8 cellular contexts compared by ENCODE assay signal in the genomic region with DNA sequence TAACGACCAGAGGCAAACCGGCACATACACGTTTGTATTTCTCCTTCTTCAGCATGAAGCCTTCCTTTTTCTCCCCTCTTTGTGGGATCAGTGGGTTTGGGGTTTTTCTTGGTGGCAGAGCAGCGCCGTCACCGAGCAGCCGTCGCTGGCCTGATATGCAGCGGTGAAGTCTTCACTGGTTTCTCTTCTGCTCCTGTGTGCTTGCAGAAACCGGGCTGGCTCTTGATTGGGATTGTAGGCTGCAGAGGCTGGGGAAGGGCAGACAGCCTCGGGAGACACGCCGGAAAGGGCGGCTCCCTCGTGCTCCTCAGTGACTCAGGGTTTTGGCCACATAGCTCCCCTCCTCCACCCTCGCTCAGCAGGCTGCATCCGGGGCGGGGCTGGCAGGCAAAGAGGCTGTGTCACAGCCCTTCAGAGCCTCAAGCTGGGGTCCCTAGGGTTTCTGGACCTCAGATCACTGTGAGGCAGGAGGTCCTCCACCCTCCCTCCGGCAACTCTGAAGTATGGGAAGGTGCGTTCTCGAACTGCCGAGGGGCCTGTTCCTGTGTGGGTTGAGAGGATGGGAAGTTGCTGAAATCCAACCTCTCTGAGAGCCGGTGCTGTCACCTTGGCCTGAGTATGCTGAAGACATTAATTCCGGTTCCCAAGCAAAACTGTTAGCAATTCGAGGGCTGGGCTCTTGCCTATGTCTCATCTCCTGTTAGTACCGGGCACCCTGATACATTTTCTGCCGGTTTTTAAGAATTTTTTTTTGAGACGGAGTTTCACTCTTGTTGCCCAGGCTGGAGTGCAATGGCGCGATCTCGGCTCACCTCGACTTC. TPM values are rescaled to one million over a fixed set of nuclear protein-coding genes. Genes with fewer than 3 reads are reported as not detected.
A peak's percentile ranks its signal among the peaks of the same experiment; 100 is the strongest.
DNase-seq lines count a peak whose midpoint lies in the region; ATAC-seq lines count a peak whose summit lies in the region.

No MANE protein-coding gene starts in this region.

- H3K36me3 Mint-ChIP-seq in activated CD4-positive, alpha-beta memory T cell treated with anti-CD3 and anti-CD28 coated beads for 36 hours = peaks cover 27% of the 10 kb centered on the region

- H3K27ac ChIP-seq in effector memory CD4-positive, alpha-beta T cell (ENCODE audit: insufficient read depth, low read length, poor library complexity, severe bottlenecking) = peak overlapping the region; percentile 48

- POLR2A ChIA-PET in activated CD4-positive, alpha-beta memory T cell treated with anti-CD3 and anti-CD28 coated beads for 36 hours (lab: Charles Lee) = interaction anchor here (0.9 to 1.9 kb wide), 6 partner anchors 25 to 259 kb away, joined by 3 to 9 read pairs (median 4); a partner anchor contains a TSS

- peak overlapping the region; percentile 98 for H3K27ac Mint-ChIP-seq in activated CD4-positive, alpha-beta memory T cell treated with anti-CD3 and anti-CD28 coated beads for 36 hours

- H3K27me3 ChIP-seq in effector memory CD4-positive, alpha-beta T cell (replicated peaks; ENCODE audit: control insufficient read depth, insufficient read depth, low read length, poor library complexity, severe bottlenecking) = no peaks in the 10 kb centered on the region

- H3K4me3 Mint-ChIP-seq in activated CD4-positive, alpha-beta memory T cell treated with anti-CD3 and anti-CD28 coated beads for 36 hours = peak overlapping the region; percentile 96

- H3K9me3 Mint-ChIP-seq in activated CD4-positive, alpha-beta memory T cell treated with anti-CD3 and anti-CD28 coated beads for 36 hours = peaks cover 3% of the 10 kb centered on the region

- DNase-seq in AG08396 (ENCODE audit: low spot score) = peak; percentile 92
- peak; percentile 89 for DNase-seq in NCI-H526 treated with DMSO at 0.1 percent for 48 hours (lab: John Stamatoyannopoulos, UW)
- peak; percentile 95 for DNase-seq in activated CD4-positive, alpha-beta memory T cell treated with anti-CD3 and anti-CD28 coated beads for 36 hours
- DNase-seq in effector memory CD4-positive, alpha-beta T cell = peak; percentile 73 to 81 (median 75)
- peak; percentile 38 for DNase-seq in midbrain (lab: John Stamatoyannopoulos, UW)
- DNase-seq in stimulated activated CD8-positive, alpha-beta memory T cell treated with anti-CD3 and anti-CD28 coated beads, Interleukin-2, amount 100 ng/mL, for 48 hours (ENCODE audit: low read depth in 2 of 2) = peak; percentile 85 to 89

- no peaks in the 10 kb centered on the region for H3K9me3 ChIP-seq in effector memory CD4-positive, alpha-beta T cell (ENCODE audit: control insufficient read depth, low read length)

- CTCF ChIA-PET in activated CD4-positive, alpha-beta memory T cell treated with anti-CD3 and anti-CD28 coated beads for 36 hours (lab: Charles Lee) = interaction anchor here (1.0 to 5.1 kb wide), 4 partner anchors 22 to 44 kb away, joined by 3 to 37 read pairs (median 4); a partner anchor contains a TSS

- H3K36me3 ChIP-seq in effector memory CD4-positive, alpha-beta T cell (ENCODE audit: control insufficient read depth, insufficient read depth, low read length) = no peaks in the 10 kb centered on the region

- H3K4me1 ChIP-seq in effector memory CD4-positive, alpha-beta T cell (ENCODE audit: control insufficient read depth, insufficient read depth, low read length, poor library complexity, severe bottlenecking) = peaks cover 38% of the 10 kb centered on the region

- H3K27me3 Mint-ChIP-seq in activated CD4-positive, alpha-beta memory T cell treated with anti-CD3 and anti-CD28 coated beads for 36 hours = no peaks in the 10 kb centered on the region

- peak overlapping the region; percentile 56 for H3K4me3 ChIP-seq in effector memory CD4-positive, alpha-beta T cell (ENCODE audit: insufficient read depth, low read depth, low read length, poor library complexity, severe bottlenecking)

- intact Hi-C loops in activated CD4-positive, alpha-beta memory T cell treated with anti-CD3 and anti-CD28 coated beads for 36 hours (cut with micrococcal nuclease) = loop anchor here (1.0 to 5.0 kb wide), 3 partner anchors 25 to 37 kb away; a partner anchor contains a TSS

- peak; percentile 85 for ATAC-seq in GM18907 (IDR thresholded peaks at IDR 0.05; ENCODE audit: unreplicated experiment)
- peak; percentile 71 for ATAC-seq in HG03103 (IDR thresholded peaks at IDR 0.05; ENCODE audit: low read depth, unreplicated experiment)

- peaks cover 66% of the 10 kb centered on the region for H3K4me1 Mint-ChIP-seq in activated CD4-positive, alpha-beta memory T cell treated with anti-CD3 and anti-CD28 coated beads for 36 hours (ENCODE audit: low read depth)

RNA-seq across cellular contexts. Expression of a gene that starts 24.2 kb away (rescaled TPM):
- 10 to 100 TPM; 36.1 to 38.9 TPM for total RNA-seq in activated CD4-positive, alpha-beta memory T cell treated with anti-CD3 and anti-CD28 coated beads for 36 hours

RNA-seq across cellular contexts. Expression of a gene that starts 44.4 kb away (rescaled TPM):
- 10 to 100 TPM; 18.5 to 18.6 TPM for total RNA-seq in activated CD4-positive, alpha-beta memory T cell treated with anti-CD3 and anti-CD28 coated beads for 36 hours

RNA-seq across cellular contexts. Expression of a gene that starts 52.5 kb away (rescaled TPM):
- 10 to 100 TPM; 59.0 to 64.7 TPM for total RNA-seq in activated CD4-positive, alpha-beta memory T cell treated with anti-CD3 and anti-CD28 coated beads for 36 hours

Comparison
In these comparisons a context has a peak if more than half of its experiments do, and no peak if none do; other contexts are left out.
1. Peak in every context shown above with its lines: DNase-seq, ATAC-seq, H3K4me3 ChIP-seq and H3K27ac ChIP-seq.
2. DNase-seq: peak in every context shown above with its lines; median percentile 95 in activated CD4-positive, alpha-beta memory T cell treated with anti-CD3 and anti-CD28 coated beads for 36 hours; 92 in AG08396; 89 in NCI-H526 treated with DMSO at 0.1 percent for 48 hours; 87 in stimulated activated CD8-positive, alpha-beta memory T cell treated with anti-CD3 and anti-CD28 coated beads, Interleukin-2, amount 100 ng/mL, for 48 hours; 75 in effector memory CD4-positive, alpha-beta T cell; 38 in midbrain.